ENCODE assay signal across 14 cellular contexts in genomic region chr10:104307576-104308438, GRCh38. TPM values are rescaled to one million over a fixed set of nuclear protein-coding genes. Genes with fewer than 3 reads are reported as not detected.
DNase-seq lines count a peak whose midpoint lies in the region; ATAC-seq lines count a peak whose summit lies in the region.
"Had no signal": no experiment of that assay in that cellular context is flagged by ENCODE, and none has a peak within 500 bp of the region (broad histone marks: within the 10 kb centered on the region; RNA-seq: fewer than 3 reads in every experiment).

No MANE protein-coding gene starts in this region.

- H3K27ac Mint-ChIP-seq in activated naive CD8-positive, alpha-beta T cell treated with anti-CD3 and anti-CD28 coated beads for 36 hours = peak overlapping the region; percentile 84
- peak overlapping the region; percentile 80 to 91 (median 84) for H3K27ac Mint-ChIP-seq in immature natural killer cell
- H3K27ac Mint-ChIP-seq in stimulated activated naive CD8-positive, alpha-beta T cell treated with anti-CD3 and anti-CD28 coated beads, Interleukin-15, amount 100 ng/mL, for 72 hours = peak overlapping the region; percentile 92 to 94

- H3K79me2 ChIP-seq in Karpas-422 (ENCODE audit: low read length) = no peaks in the 10 kb centered on the region

- ATAC-seq in Right ventricle myocardium superior (ENCODE audit: poor library complexity) (no peak), HG03159 (IDR thresholded peaks at IDR 0.05; ENCODE audit: unreplicated experiment) (no peak)
- ATAC-seq in stimulated activated naive CD8-positive, alpha-beta T cell treated with anti-CD3 and anti-CD28 coated beads, Interleukin-15, amount 100 ng/mL, for 72 hours = peak; percentile 3

- H3K36me3 Mint-ChIP-seq in activated naive CD8-positive, alpha-beta T cell treated with anti-CD3 and anti-CD28 coated beads for 36 hours = peaks cover 33% of the 10 kb centered on the region
- H3K36me3 Mint-ChIP-seq in immature natural killer cell = peaks cover 0 to 21% (median 0%) of the 10 kb centered on the region in 3 donors

- peaks cover 11% of the 10 kb centered on the region for H3K27me3 Mint-ChIP-seq in activated naive CD8-positive, alpha-beta T cell treated with anti-CD3 and anti-CD28 coated beads for 36 hours
- peaks cover 23 to 66% (median 63%) of the 10 kb centered on the region in 3 donors for H3K27me3 Mint-ChIP-seq in immature natural killer cell (ENCODE audit: low read depth in 3 of 3)
- peaks cover 18% of the 10 kb centered on the region for H3K27me3 Mint-ChIP-seq in stimulated activated naive CD8-positive, alpha-beta T cell treated with anti-CD3 and anti-CD28 coated beads, Interleukin-15, amount 100 ng/mL, for 72 hours

- no peaks in the 10 kb centered on the region for H3K9me2 ChIP-seq in Karpas-422 (replicated peaks; ENCODE audit: insufficient read depth, low read length)

- no peak overlapping the region for H3K9ac ChIP-seq in Karpas-422 (ENCODE audit: low read length)

- H3K4me3 Mint-ChIP-seq in activated naive CD8-positive, alpha-beta T cell treated with anti-CD3 and anti-CD28 coated beads for 36 hours = no peak overlapping the region
- H3K4me3 Mint-ChIP-seq in immature natural killer cell = peak overlapping the region; percentile 42 to 72 (median 64)
- H3K4me3 Mint-ChIP-seq in stimulated activated naive CD8-positive, alpha-beta T cell treated with anti-CD3 and anti-CD28 coated beads, Interleukin-15, amount 100 ng/mL, for 72 hours = peak overlapping the region; percentile 30 to 68

- no peak overlapping the region for H3K4me2 ChIP-seq in Karpas-422 (ENCODE audit: low read depth, low read length, poor library complexity, severe bottlenecking)

- intact Hi-C loops in cardiac septum (cut with DNase I) (no loop called here), Right ventricle myocardium superior (cut with DNase I) (no loop called here)

- H3K36me3 ChIP-seq in Karpas-422 (ENCODE audit: insufficient read depth, low read length) = no peaks in the 10 kb centered on the region
- H3K36me3 ChIP-seq: prostate gland had no signal

- H3K27ac ChIP-seq in Karpas-422 (ENCODE audit: low read length) = no peak overlapping the region
- H3K27ac ChIP-seq: adrenal gland, prostate gland, SK-N-MC had no signal

- H3K4me1 Mint-ChIP-seq in activated naive CD8-positive, alpha-beta T cell treated with anti-CD3 and anti-CD28 coated beads for 36 hours = peaks cover 62% of the 10 kb centered on the region
- peaks cover 85 to 96% of the 10 kb centered on the region in 2 donors for H3K4me1 Mint-ChIP-seq in immature natural killer cell
- H3K4me1 Mint-ChIP-seq in stimulated activated naive CD8-positive, alpha-beta T cell treated with anti-CD3 and anti-CD28 coated beads, Interleukin-15, amount 100 ng/mL, for 72 hours = peaks cover 92% of the 10 kb centered on the region

- H3K9me3 ChIP-seq in Karpas-422 (ENCODE audit: low read length) = no peaks in the 10 kb centered on the region
- H3K9me3 ChIP-seq: adrenal gland, prostate gland had no signal

- peaks cover 25% of the 10 kb centered on the region; the same call in 1 of the 2 replicates for H4K20me1 ChIP-seq in Karpas-422 (ENCODE audit: insufficient read depth, low read depth, low read length)

- no peak overlapping the region for H3K4me3 ChIP-seq in Karpas-422 (ENCODE audit: low read length)
- H3K4me3 ChIP-seq: adrenal gland, prostate gland, SK-N-MC had no signal

- H3K9me3 Mint-ChIP-seq in activated naive CD8-positive, alpha-beta T cell treated with anti-CD3 and anti-CD28 coated beads for 36 hours = no peaks in the 10 kb centered on the region
- peaks cover 0 to 2% (median 0%) of the 10 kb centered on the region in 6 donors for H3K9me3 Mint-ChIP-seq in immature natural killer cell
- peaks cover 7 to 10% of the 10 kb centered on the region in 2 donors for H3K9me3 Mint-ChIP-seq in stimulated activated naive CD8-positive, alpha-beta T cell treated with anti-CD3 and anti-CD28 coated beads, Interleukin-15, amount 100 ng/mL, for 72 hours

- H3K4me1 ChIP-seq in Karpas-422 (ENCODE audit: low read length) = peaks cover 6% of the 10 kb centered on the region

- H2AFZ ChIP-seq in Karpas-422 (ENCODE audit: low read length) = no peak overlapping the region

- H3K27me3 ChIP-seq in Karpas-422 (ENCODE audit: low read length) = no peaks in the 10 kb centered on the region
- H3K27me3 ChIP-seq: adrenal gland had no signal

- peak; percentile 54 for DNase-seq in cardiac septum (ENCODE audit: low spot score)
- no peak for DNase-seq in Right ventricle myocardium superior
- DNase-seq in activated naive CD8-positive, alpha-beta T cell treated with anti-CD3 and anti-CD28 coated beads for 36 hours = no peak
- no peak for DNase-seq in immature natural killer cell
- no peak for DNase-seq in stimulated activated naive CD8-positive, alpha-beta T cell treated with anti-CD3 and anti-CD28 coated beads, Interleukin-15, amount 100 ng/mL, for 72 hours
- no peak for DNase-seq in Karpas-422
- DNase-seq in HPDE6-E6E7 (ENCODE audit: extremely low spot score) = no peak
- DNase-seq: effector CD4-positive, alpha-beta T cell; head of caudate nucleus; NCI-H2029 had no signal

RNA-seq across cellular contexts. Expression of gene ITPRIP, which starts 30.5 kb away (rescaled TPM):
- total RNA-seq in cardiac septum (25.4 TPM), Right ventricle myocardium superior (29.1 TPM)
- total RNA-seq in activated naive CD8-positive, alpha-beta T cell treated with anti-CD3 and anti-CD28 coated beads for 36 hours = 10 to 100 TPM; 18.8 to 19.4 TPM
- polyA plus RNA-seq in immature natural killer cell = 10 to 100 TPM; 37.0 to 67.8 (median 53.3) TPM
- 4.5 and 4.6 TPM in 2 replicates for total RNA-seq in Karpas-422 (2014; rRNA removed; shearing (Covaris generic); ENCODE audit: low replicate concordance)

RNA-seq across cellular contexts. Expression of gene GSTO2, which starts 38.8 kb away (rescaled TPM):
- total RNA-seq in cardiac septum (0.67 TPM), Right ventricle myocardium superior (1.0 TPM)
- total RNA-seq in activated naive CD8-positive, alpha-beta T cell treated with anti-CD3 and anti-CD28 coated beads for 36 hours = 1 to 10 TPM; 1.5 to 2.5 TPM
- polyA plus RNA-seq in immature natural killer cell = 1 to 10 TPM in 1 of 3 donors, under 1 TPM in 2; 0.16 to 1.6 (median 0.85) TPM
- 0.43 and 1.3 TPM in 2 replicates for total RNA-seq in Karpas-422 (2014; rRNA removed; shearing (Covaris generic); ENCODE audit: low replicate concordance)

RNA-seq across cellular contexts. Expression of gene CFAP58, which starts 45.8 kb away (rescaled TPM):
- 2.7 TPM for total RNA-seq in cardiac septum
- total RNA-seq in Right ventricle myocardium superior = 2.2 TPM
- total RNA-seq in activated naive CD8-positive, alpha-beta T cell treated with anti-CD3 and anti-CD28 coated beads for 36 hours = under 1 TPM; 0.34 to 0.41 TPM
- not detected for polyA plus RNA-seq in immature natural killer cell
- 0.26 and 1.4 TPM in 2 replicates for total RNA-seq in Karpas-422 (2014; rRNA removed; shearing (Covaris generic); ENCODE audit: low replicate concordance)

RNA-seq across cellular contexts. Expression of gene GSTO1, which starts 53.1 kb away (rescaled TPM):
- 209 TPM for total RNA-seq in cardiac septum
- total RNA-seq in Right ventricle myocardium superior = 173 TPM
- 100 to 1,000 TPM; 148 to 153 TPM for total RNA-seq in activated naive CD8-positive, alpha-beta T cell treated with anti-CD3 and anti-CD28 coated beads for 36 hours
- 100 to 1,000 TPM; 162 to 223 (median 166) TPM for polyA plus RNA-seq in immature natural killer cell
- total RNA-seq in Karpas-422 (2014; rRNA removed; shearing (Covaris generic); ENCODE audit: low replicate concordance) = 72.6 and 86.4 TPM in 2 replicates
